ENCODE assay signal across 16 cellular contexts in genomic region chr2:181812106-181812745, GRCh38.
DNase-seq lines count a peak whose midpoint lies in the region; ATAC-seq and TF ChIP-seq lines count a peak whose summit lies in the region.
"Had no signal": no experiment of that assay in that cellular context is flagged by ENCODE, and none has a peak within 500 bp of the region (broad histone marks: within the 10 kb centered on the region; RNA-seq: fewer than 3 reads in every experiment).

No MANE protein-coding gene starts in this region.

- H3K9me3 ChIP-seq in fibroblast of lung (ENCODE audit: control insufficient read depth, insufficient read depth, low read depth, low read length) = no peaks in the 10 kb centered on the region
- H3K9me3 ChIP-seq in smooth muscle cell (replicated peaks; ENCODE audit: low read depth) = no peaks in the 10 kb centered on the region
- H3K9me3 ChIP-seq: Peyer's patch had no signal

- H3K4me2 ChIP-seq in fibroblast of lung (ENCODE audit: extremely low read depth, insufficient read depth, low read length) = no peak overlapping the region
- peak overlapping the region; percentile 65 for H3K4me2 ChIP-seq in smooth muscle cell

- no peak overlapping the region for H3K4me3 Mint-ChIP-seq in type B pancreatic cell
- H3K4me3 Mint-ChIP-seq: activated B cell treated with CpG ODN at 0.5 μM for 24 hours; stimulated activated naive CD8-positive, alpha-beta T cell treated with anti-CD3 and anti-CD28 coated beads, Interleukin-15, amount 100 ng/mL, for 72 hours; T-cell had no signal

- 22% methylated on average over 2 of the region's 2 CpGs for WGBS in smooth muscle cell (ENCODE audit: low lambda C conversion rate)

- H3K4me1 Mint-ChIP-seq in type B pancreatic cell (ENCODE audit: unreplicated experiment) = peaks cover 30% of the 10 kb centered on the region
- H3K4me1 Mint-ChIP-seq: activated B cell treated with CpG ODN at 0.5 μM for 24 hours had no signal

- no peaks in the 10 kb centered on the region for H3K27me3 Mint-ChIP-seq in type B pancreatic cell
- H3K27me3 Mint-ChIP-seq: stimulated activated naive CD8-positive, alpha-beta T cell treated with anti-CD3 and anti-CD28 coated beads, Interleukin-15, amount 100 ng/mL, for 72 hours had no signal

- H4K20me1 ChIP-seq in fibroblast of lung (ENCODE audit: control insufficient read depth, extremely low read depth, insufficient read depth, low read length) (no peaks in the 10 kb centered on the region), smooth muscle cell (ENCODE audit: low read depth) (no peaks in the 10 kb centered on the region)

- H3K4me3 ChIP-seq in fibroblast of lung (replicated peaks in 1 of 4; ENCODE audit: control extremely low read depth in 1 of 4, insufficient read depth in 1 of 4, low read depth in 3 of 4, low read length in 4 of 4) (no peak overlapping the region), smooth muscle cell (no peak overlapping the region)
- H3K4me3 ChIP-seq: Peyer's patch had no signal

- ATAC-seq in HG02642 (IDR thresholded peaks at IDR 0.05; ENCODE audit: poor library complexity, unreplicated experiment) = no peak
- ATAC-seq: stimulated activated naive CD8-positive, alpha-beta T cell treated with anti-CD3 and anti-CD28 coated beads, Interleukin-15, amount 100 ng/mL, for 72 hours; T-cell had no signal

- H3K79me2 ChIP-seq in fibroblast of lung (ENCODE audit: control insufficient read depth, insufficient read depth, low read length) (no peaks in the 10 kb centered on the region), smooth muscle cell (ENCODE audit: low read depth) (no peaks in the 10 kb centered on the region)

- H3F3A ChIP-seq in smooth muscle cell (ENCODE audit: low read depth) = peaks cover 12% of the 10 kb centered on the region

- DNase-seq in HCEC 1CT (peak; percentile 64), fibroblast of lung (ENCODE audit: low read depth in 2 of 2) (peak in 1 of 2 donors; percentile 30), smooth muscle cell (lab: John Stamatoyannopoulos, UW; ENCODE audit: unreplicated experiment) (no peak), OCI-M1 (lab: John Stamatoyannopoulos, UW) (no peak), type B pancreatic cell (ENCODE audit: extremely low spot score, unreplicated experiment) (no peak)
- no peak for DNase-seq in activated CD4-positive, alpha-beta T cell treated with anti-CD3 and anti-CD28 coated beads for 1 hour
- DNase-seq: activated B cell treated with CpG ODN at 0.5 μM for 24 hours; activated gamma-delta T cell; C1 segment of cervical spinal cord; NCI-H146; Peyer's patch; stimulated activated CD4-positive, alpha-beta T cell treated with anti-CD3 and anti-CD28 coated beads, Interleukin-12 subunit alpha, Interleukin-12 subunit beta, amount 100 ng/mL, for 4 hours; stimulated activated naive CD8-positive, alpha-beta T cell treated with anti-CD3 and anti-CD28 coated beads, Interleukin-15, amount 100 ng/mL, for 72 hours; T-cell had no signal

- H3K36me3 ChIP-seq in fibroblast of lung (ENCODE audit: control insufficient read depth, insufficient read depth, low read length) (no peaks in the 10 kb centered on the region), smooth muscle cell (ENCODE audit: low read depth) (no peaks in the 10 kb centered on the region)
- H3K36me3 ChIP-seq: Peyer's patch had no signal

- H3K27ac ChIP-seq in VCaP (peak overlapping the region; percentile 78; the same call in 1 of the 2 replicates), fibroblast of lung (ENCODE audit: insufficient read depth, low read length) (no peak overlapping the region), smooth muscle cell (ENCODE audit: low read depth) (peak overlapping the region; percentile 91)
- H3K27ac ChIP-seq: Peyer's patch had no signal

- H3K9me3 Mint-ChIP-seq in type B pancreatic cell = peaks cover 12% of the 10 kb centered on the region
- H3K9me3 Mint-ChIP-seq: activated B cell treated with CpG ODN at 0.5 μM for 24 hours, T-cell had no signal

- H2AFZ ChIP-seq in fibroblast of lung (ENCODE audit: low read length) (peak overlapping the region; percentile 21), smooth muscle cell (ENCODE audit: low read depth) (peak overlapping the region; percentile 9)

- no peak overlapping the region for H3K9ac ChIP-seq in fibroblast of lung (ENCODE audit: insufficient read depth, low read length)
- no peak overlapping the region for H3K9ac ChIP-seq in smooth muscle cell (ENCODE audit: low read depth)

- no peaks in the 10 kb centered on the region for H3K36me3 Mint-ChIP-seq in type B pancreatic cell
- H3K36me3 Mint-ChIP-seq: T-cell had no signal

- TF ChIP-seq CTCF in VCaP (conservative IDR thresholded peaks at IDR 0.05) (no peak), fibroblast of lung (conservative IDR thresholded peaks at IDR 0.05 in 1 of 2, IDR thresholded peaks at IDR 0.05 in 1 of 2; ENCODE audit: low read depth in 1 of 2, low read length in 2 of 2) (no peak), smooth muscle cell (IDR thresholded peaks at IDR 0.05; ENCODE audit: borderline replicate concordance, insufficient read depth, poor library complexity, severe bottlenecking) (no peak), type B pancreatic cell (conservative IDR thresholded peaks at IDR 0.05) (no peak)

- H3K4me1 ChIP-seq in fibroblast of lung (ENCODE audit: control insufficient read depth, extremely low read depth, insufficient read depth, low read length) = peaks cover 2% of the 10 kb centered on the region
- H3K4me1 ChIP-seq in smooth muscle cell (ENCODE audit: low read depth) = peaks cover 13% of the 10 kb centered on the region

- H3K27ac Mint-ChIP-seq in type B pancreatic cell = no peak overlapping the region
- H3K27ac Mint-ChIP-seq: activated B cell treated with CpG ODN at 0.5 μM for 24 hours; stimulated activated naive CD8-positive, alpha-beta T cell treated with anti-CD3 and anti-CD28 coated beads, Interleukin-15, amount 100 ng/mL, for 72 hours; T-cell had no signal

- H3K27me3 ChIP-seq in fibroblast of lung (ENCODE audit: control insufficient read depth, insufficient read depth, low read length) (no peaks in the 10 kb centered on the region), smooth muscle cell (ENCODE audit: low read depth) (no peaks in the 10 kb centered on the region)
- H3K27me3 ChIP-seq: Peyer's patch had no signal
